ENCODE assay signal across 10 cellular contexts in the genomic region with DNA sequence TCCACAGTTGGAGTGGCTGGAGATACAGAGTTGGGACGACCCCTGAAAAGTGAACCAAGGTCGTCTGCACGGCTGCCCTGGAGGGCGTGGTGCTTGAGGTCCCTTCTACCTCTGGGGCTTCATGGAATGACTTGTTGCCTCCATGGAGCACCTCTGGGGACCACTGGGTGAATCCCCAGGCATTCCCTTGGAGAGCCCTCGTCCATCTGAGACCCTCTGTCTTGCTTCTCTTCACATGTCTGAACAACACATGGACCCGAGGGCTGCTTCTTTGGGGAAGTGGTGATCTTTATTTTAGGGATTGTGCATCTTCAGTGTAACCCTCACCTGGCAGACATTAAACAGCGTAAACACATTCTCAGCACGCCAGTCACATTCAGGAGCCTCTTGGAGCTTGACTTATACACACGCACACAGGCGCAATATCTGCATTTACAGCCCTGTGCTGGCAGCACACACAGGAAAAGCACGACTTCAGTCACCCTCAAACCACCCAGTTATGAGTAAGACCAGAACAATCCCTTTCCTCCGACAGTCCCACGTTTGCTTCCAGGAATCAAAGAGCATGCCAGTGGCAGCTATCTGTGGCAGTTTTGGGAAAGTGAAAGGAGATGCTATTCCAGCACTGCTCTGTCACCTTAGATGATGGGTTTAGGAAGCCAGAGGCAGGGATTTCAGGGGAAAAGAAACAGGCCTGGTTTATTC. TPM values are rescaled to one million over a fixed set of nuclear protein-coding genes. Genes with fewer than 3 reads are reported as not detected.
DNase-seq lines count a peak whose midpoint lies in the region; ATAC-seq, FAIRE-seq and TF ChIP-seq lines count a peak whose summit lies in the region.
"Had no signal": no experiment of that assay in that cellular context is flagged by ENCODE, and none has a peak within 500 bp of the region (broad histone marks: within the 10 kb centered on the region; RNA-seq: fewer than 3 reads in every experiment).

No MANE protein-coding gene starts in this region.

- TF ChIP-seq CTCF in HCT116 (IDR thresholded peaks at IDR 0.05 in 2 of 3, conservative IDR thresholded peaks at IDR 0.05 in 1 of 3; ENCODE audit: borderline replicate concordance in 1 of 3, insufficient read depth in 1 of 3, low read depth in 2 of 3, low read length in 2 of 3) (no peak), WTC11 (IDR thresholded peaks at IDR 0.05) (no peak)

- no peak overlapping the region for H3K9ac ChIP-seq in HCT116 (ENCODE audit: low read length)

- no peak overlapping the region for H3K4me3 ChIP-seq in HCT116 (replicated peaks in 1 of 2; ENCODE audit: low read depth in 1 of 2, low read length in 2 of 2)
- H3K4me3 ChIP-seq: skin epidermis had no signal

- TF ChIP-seq POLR2A in HCT116 (IDR thresholded peaks at IDR 0.05; ENCODE audit: borderline replicate concordance, extremely low read depth, insufficient read depth, insufficient read length) (no peak), GM12891 (IDR thresholded peaks at IDR 0.05; ENCODE audit: low read depth, low read length) (no peak)

- RAD21 ChIA-PET in HCT116 (lab: Charles Lee; ENCODE audit: low non-redundant PET in 1 of 2, low total read pairs in 2 of 2, uncharacterized antibody in 2 of 2, unreplicated experiment in 2 of 2): interaction anchor here in 1 of 2 experiments (0.6 kb wide), 1 partner anchor 205 kb away, joined by 4 read pairs; no protein-coding TSS in a partner anchor

- H4K20me1 ChIP-seq in HCT116 (ENCODE audit: insufficient read depth): no peaks in the 10 kb centered on the region

- H3K9me3 Mint-ChIP-seq in WTC11: peaks cover 12% of the 10 kb centered on the region

- ATAC-seq in HCT116 (no peak), WTC11 (no peak)

- H3K4me2 ChIP-seq in HCT116 (ENCODE audit: low read length): peak overlapping the region; percentile 28

- no peaks in the 10 kb centered on the region for H3K27me3 ChIP-seq in HCT116 (ENCODE audit: insufficient read depth, low read length)

- no peak overlapping the region for H3K4me3 Mint-ChIP-seq in WTC11

- H3K4me1 ChIP-seq in HCT116 (ENCODE audit: control insufficient read depth in 1 of 2, insufficient read depth in 2 of 2, low read length in 2 of 2): peaks cover 0 to 28% of the 10 kb centered on the region in 2 experiments; a peak in 3 of 4 replicates

- peak overlapping the region; percentile 21 for H3K27ac Mint-ChIP-seq in WTC11

- H3K4me1 Mint-ChIP-seq in WTC11: peaks cover 45% of the 10 kb centered on the region

- CTCF ChIA-PET in HCT116 (lab: Charles Lee): no interaction called here
- CTCF ChIA-PET in WTC11 (lab: Charles Lee): interaction anchor here (0.7 to 14.3 kb wide), 2 partner anchors 65 to 387 kb away, joined by 3 to 223 read pairs; no protein-coding TSS in a partner anchor

- peak overlapping the region; percentile 6 for H2AFZ ChIP-seq in HCT116 (ENCODE audit: low read depth, low read length, poor library complexity, severe bottlenecking)

- DNase-seq in HCT116 (ENCODE audit: low read depth, low spot score) (no peak), WTC11 (ENCODE audit: low spot score) (no peak), hepatic stellate cell (ENCODE audit: low spot score) (peak; percentile 83), stromal cell of bone marrow (ENCODE audit: low read depth) (peak; percentile 40), NCI-H446 treated with DMSO at 0.1 percent for 48 hours (lab: John Stamatoyannopoulos, UW) (no peak), GM12891 (ENCODE audit: insufficient read length, low spot score) (no peak), UCSD-AML1 (lab: John Stamatoyannopoulos, UW; ENCODE audit: unreplicated experiment) (no peak)
- DNase-seq: effector CD4-positive, alpha-beta T cell; NCI-H69 had no signal

- POLR2A ChIA-PET in HCT116 (lab: Charles Lee): no interaction called here
- POLR2A ChIA-PET in WTC11 (lab: Charles Lee): no interaction called here

- intact Hi-C loops in HCT116 (cut with micrococcal nuclease): no loop called here

- BruUV-seq in HCT116 (replicated peaks; lab: Mats Ljungman, UMichigan): no TSS peak

- H3K9me2 ChIP-seq in HCT116 (ENCODE audit: insufficient read depth): no peaks in the 10 kb centered on the region

- no peaks in the 10 kb centered on the region for H3K36me3 ChIP-seq in HCT116 (ENCODE audit: control insufficient read depth in 1 of 2, insufficient read depth in 2 of 2, low read length in 2 of 2)

- TF ChIP-seq RAD21 in HCT116 (IDR thresholded peaks at IDR 0.05; ENCODE audit: low read depth): no peak

- peaks cover 2% of the 10 kb centered on the region; the same call in 1 of the 2 replicates for H3K36me3 Mint-ChIP-seq in WTC11

- H3K27ac ChIP-seq in HCT116 (ENCODE audit: low read depth, low read length): no peak overlapping the region
- H3K27ac ChIP-seq: skin epidermis had no signal

- no peaks in the 10 kb centered on the region; the same call in 1 of the 2 replicates for H3K27me3 Mint-ChIP-seq in WTC11 (ENCODE audit: low read depth)

- no peak for FAIRE-seq in GM12891 (lab: Jason Lieb, UNC)

- H3K79me2 ChIP-seq in HCT116 (ENCODE audit: insufficient read depth, low read length): no peaks in the 10 kb centered on the region

- no peaks in the 10 kb centered on the region for H3K9me3 ChIP-seq in HCT116 (ENCODE audit: control insufficient read depth in 1 of 2, insufficient read depth in 1 of 2, low read depth in 1 of 2, low read length in 2 of 2)

TF ChIP-seq in HCT116, 20 proteins besides CTCF, POLR2A, EP300 and RAD21:
- TF ChIP-seq ELF1 (IDR thresholded peaks at IDR 0.05; ENCODE audit: borderline replicate concordance, low read depth) (no peak), JUND (IDR thresholded peaks at IDR 0.05) (no peak)

TF ChIP-seq in WTC11, 78 proteins besides CTCF, POLR2A, EP300 and RAD21 (continues in another document):
- TF ChIP-seq CREB1 (CRISPR knock-in tag; IDR thresholded peaks at IDR 0.05): no peak
- no peak for TF ChIP-seq NR2C2 (CRISPR knock-in tag; IDR thresholded peaks at IDR 0.05)
- TF ChIP-seq SP1 (CRISPR knock-in tag; conservative IDR thresholded peaks at IDR 0.05): no peak
- no peak for TF ChIP-seq HMGA2 (CRISPR knock-in tag; IDR thresholded peaks at IDR 0.05)
- TF ChIP-seq ATF1 (CRISPR knock-in tag; IDR thresholded peaks at IDR 0.05): no peak
- TF ChIP-seq, protein P1, sequence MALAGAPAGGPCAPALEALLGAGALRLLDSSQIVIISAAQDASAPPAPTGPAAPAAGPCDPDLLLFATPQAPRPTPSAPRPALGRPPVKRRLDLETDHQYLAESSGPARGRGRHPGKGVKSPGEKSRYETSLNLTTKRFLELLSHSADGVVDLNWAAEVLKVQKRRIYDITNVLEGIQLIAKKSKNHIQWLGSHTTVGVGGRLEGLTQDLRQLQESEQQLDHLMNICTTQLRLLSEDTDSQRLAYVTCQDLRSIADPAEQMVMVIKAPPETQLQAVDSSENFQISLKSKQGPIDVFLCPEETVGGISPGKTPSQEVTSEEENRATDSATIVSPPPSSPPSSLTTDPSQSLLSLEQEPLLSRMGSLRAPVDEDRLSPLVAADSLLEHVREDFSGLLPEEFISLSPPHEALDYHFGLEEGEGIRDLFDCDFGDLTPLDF (CRISPR knock-in tag; IDR thresholded peaks at IDR 0.05): no peak

TF ChIP-seq in GM12891, 5 proteins besides CTCF, POLR2A, EP300 and RAD21:
- no peak for TF ChIP-seq SPI1 (IDR thresholded peaks at IDR 0.05; ENCODE audit: low read depth, low read length)
- TF ChIP-seq TAF1 (IDR thresholded peaks at IDR 0.05; ENCODE audit: low read depth, low read length): no peak
- TF ChIP-seq PAX5 (IDR thresholded peaks at IDR 0.05; ENCODE audit: insufficient read depth, low read length, severe bottlenecking): no peak
- TF ChIP-seq POU2F2 (IDR thresholded peaks at IDR 0.05; ENCODE audit: low read depth, low read length): no peak
- TF ChIP-seq POLR2AphosphoS5 (IDR thresholded peaks at IDR 0.05; ENCODE audit: low read depth, low read length): no peak

RNA-seq across cellular contexts. Expression of a gene that starts 12.6 kb away (rescaled TPM):
- total RNA-seq in HCT116 (2021; ENCODE audit: unreplicated experiment): not detected
- polyA plus RNA-seq in HCT116 (2012): 0.03 TPM in 1 of 2 replicates, not detected in the other
- 0.31 to 0.76 TPM (median 0.55 TPM) in 3 replicates for total RNA-seq in WTC11 (2021)
- not detected for polyA plus RNA-seq in GM12891 (2012; ENCODE audit: low read depth, missing spikeins)

RNA-seq across cellular contexts. Expression of a gene that starts 27.6 kb away (rescaled TPM):
- total RNA-seq in HCT116 (2021; ENCODE audit: unreplicated experiment): 12.8 TPM
- polyA plus RNA-seq in HCT116 (2012): 11.6 and 15.9 TPM in 2 replicates
- 1.1 to 1.8 TPM (median 1.1 TPM) in 3 replicates for total RNA-seq in WTC11 (2021)
- not detected for polyA plus RNA-seq in GM12891 (2012; ENCODE audit: low read depth, missing spikeins)

Comparison
In these comparisons a context has a peak if more than half of its experiments do, and no peak if none do; other contexts are left out.
1. DNase-seq: peak in hepatic stellate cell (single experiment) and stromal cell of bone marrow (single experiment); none in HCT116 (single experiment), WTC11 (single experiment), NCI-H446 treated with DMSO at 0.1 percent for 48 hours (single experiment), GM12891 (single experiment) and UCSD-AML1 (single experiment).